8 cellular contexts compared by ENCODE assay signal in the genomic region with DNA sequence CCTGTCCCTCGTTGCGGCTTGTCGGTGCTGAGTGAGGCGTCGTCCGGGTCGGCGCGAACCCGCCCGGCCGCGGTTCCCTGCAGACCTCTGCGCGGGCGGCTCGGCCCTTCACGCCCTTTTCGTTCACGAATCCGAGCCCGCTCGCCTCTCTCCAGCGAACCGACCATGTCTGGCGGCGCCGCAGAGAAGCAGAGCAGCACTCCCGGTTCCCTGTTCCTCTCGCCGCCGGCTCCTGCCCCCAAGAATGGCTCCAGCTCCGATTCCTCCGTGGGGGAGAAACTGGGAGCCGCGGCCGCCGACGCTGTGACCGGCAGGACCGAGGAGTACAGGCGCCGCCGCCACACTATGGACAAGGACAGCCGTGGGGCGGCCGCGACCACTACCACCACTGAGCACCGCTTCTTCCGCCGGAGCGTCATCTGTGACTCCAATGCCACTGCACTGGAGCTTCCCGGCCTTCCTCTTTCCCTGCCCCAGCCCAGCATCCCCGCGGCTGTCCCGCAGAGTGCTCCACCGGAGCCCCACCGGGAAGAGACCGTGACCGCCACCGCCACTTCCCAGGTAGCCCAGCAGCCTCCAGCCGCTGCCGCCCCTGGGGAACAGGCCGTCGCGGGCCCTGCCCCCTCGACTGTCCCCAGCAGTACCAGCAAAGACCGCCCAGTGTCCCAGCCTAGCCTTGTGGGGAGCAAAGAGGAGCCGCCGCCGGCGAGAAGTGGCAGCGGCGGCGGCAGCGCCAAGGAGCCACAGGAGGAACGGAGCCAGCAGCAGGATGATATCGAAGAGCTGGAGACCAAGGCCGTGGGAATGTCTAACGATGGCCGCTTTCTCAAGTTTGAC. TPM values are rescaled to one million over a fixed set of nuclear protein-coding genes. Genes with fewer than 3 reads are reported as not detected.
DNase-seq lines count a peak whose midpoint lies in the region; TF ChIP-seq lines count a peak whose summit lies in the region.

No MANE protein-coding gene starts in this region.

- H3K4me1 ChIP-seq in liver (ENCODE audit: control insufficient read depth in 4 of 4, insufficient read depth in 4 of 4, low read length in 3 of 4), result peaks cover 2 to 45% (median 23%) of the 10 kb centered on the region in 4 donors

- H3K27ac ChIP-seq in liver (ENCODE audit: low read depth in 1 of 2, low read length in 2 of 2), result peak overlapping the region; percentile 93 to 97

- no peaks in the 10 kb centered on the region for H3K9me3 ChIP-seq in liver (ENCODE audit: control insufficient read depth in 4 of 4, low read length in 3 of 4)

- H3K4me3 ChIP-seq in WI38 (ENCODE audit: low read depth, low read length) (peak overlapping the region; percentile 83), liver (ENCODE audit: low read depth in 1 of 3, low read length in 3 of 3) (peak overlapping the region; percentile 74 to 100 (median 83))

- H3K4me1 Mint-ChIP-seq in chondrocyte (ENCODE audit: low read depth), result peaks cover 33% of the 10 kb centered on the region

- no peaks in the 10 kb centered on the region for H3K36me3 ChIP-seq in liver (ENCODE audit: control insufficient read depth in 4 of 4, insufficient read depth in 3 of 4, low read depth in 1 of 4, low read length in 3 of 4)

- H3K9ac ChIP-seq in liver (ENCODE audit: low read depth in 1 of 2, low read length in 2 of 2), result peak overlapping the region; percentile 66 to 75

- no peaks in the 10 kb centered on the region for H3K27me3 Mint-ChIP-seq in chondrocyte (ENCODE audit: low read depth)

- H3K36me3 Mint-ChIP-seq in chondrocyte (ENCODE audit: low read depth), result no peaks in the 10 kb centered on the region

- TF ChIP-seq RAD21 in liver (IDR thresholded peaks at IDR 0.05), result peak in 1 of 2 donors; percentile 39

- H3K27ac Mint-ChIP-seq in chondrocyte (ENCODE audit: unreplicated experiment), result peak overlapping the region; percentile 91

- DNase-seq in activated T-cell treated with anti-CD3 and anti-CD28 coated beads for 1 hour (ENCODE audit: low read depth), result peak; percentile 20
- no peak for DNase-seq in activated T-cell treated with anti-CD3 and anti-CD28 coated beads for 4 hours
- peak; percentile 47 for DNase-seq in HK-2 (ENCODE audit: unreplicated experiment)
- DNase-seq in chondrocyte (ENCODE audit: low spot score), result no peak
- peak; percentile 30 to 39 for DNase-seq in stimulated activated CD4-positive, alpha-beta T cell treated with anti-CD3 and anti-CD28 coated beads, Interleukin-4, amount 100 ng/mL, for 4 hours
- DNase-seq in NCI-H69 (lab: John Stamatoyannopoulos, UW), result no peak

- H3K27me3 ChIP-seq in liver (ENCODE audit: control insufficient read depth in 4 of 4, insufficient read depth in 4 of 4, low read length in 3 of 4), result no peaks in the 10 kb centered on the region

- peak overlapping the region; percentile 89 for H3K4me3 Mint-ChIP-seq in chondrocyte (ENCODE audit: unreplicated experiment)

- WGBS in liver, result under 1% methylated on average over 81 of the region's 81 CpGs

- no peaks in the 10 kb centered on the region for H3K9me3 Mint-ChIP-seq in chondrocyte (ENCODE audit: low read depth)

- TF ChIP-seq CTCF in WI38 (IDR thresholded peaks at IDR 0.05; ENCODE audit: low read depth, low read length) (0 out of 2 replicates have a peak, but pooled peaks have one; percentile 16), chondrocyte (IDR thresholded peaks at IDR 0.05) (no peak), liver (IDR thresholded peaks at IDR 0.05; ENCODE audit: low read depth, low read length, missing input control) (peak; percentile 28)

TF ChIP-seq in liver, 16 proteins besides CTCF, POLR2A, EP300 and RAD21:
- TF ChIP-seq YY1 (IDR thresholded peaks at IDR 0.05) (no peak), RXRA (IDR thresholded peaks at IDR 0.05) (no peak), SP1 (IDR thresholded peaks at IDR 0.05) (no peak)
- TF ChIP-seq, protein P1, sequence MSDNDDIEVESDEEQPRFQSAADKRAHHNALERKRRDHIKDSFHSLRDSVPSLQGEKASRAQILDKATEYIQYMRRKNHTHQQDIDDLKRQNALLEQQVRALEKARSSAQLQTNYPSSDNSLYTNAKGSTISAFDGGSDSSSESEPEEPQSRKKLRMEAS (IDR thresholded peaks at IDR 0.05), result no peak
- TF ChIP-seq, protein P2, sequence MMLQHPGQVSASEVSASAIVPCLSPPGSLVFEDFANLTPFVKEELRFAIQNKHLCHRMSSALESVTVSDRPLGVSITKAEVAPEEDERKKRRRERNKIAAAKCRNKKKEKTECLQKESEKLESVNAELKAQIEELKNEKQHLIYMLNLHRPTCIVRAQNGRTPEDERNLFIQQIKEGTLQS (IDR thresholded peaks at IDR 0.05), result no peak
TF ChIP-seq in liver: peak in this region for 0.

RNA-seq across cellular contexts. Expression of a gene that starts 1.2 kb away (rescaled TPM):
- 163 to 274 TPM (median 172 TPM) in 3 replicates for total RNA-seq in chondrocyte
- 100 to 1,000 TPM in 1 of 2 donors, 10 to 100 TPM in 1; 78.9 to 299 TPM for total RNA-seq in liver
- polyA plus RNA-seq in liver, result 10 to 100 TPM; 22.4 to 28.7 TPM

Comparison
In these comparisons a context has a peak if more than half of its experiments do, and no peak if none do; other contexts are left out.
1. DNase-seq: peak in activated T-cell treated with anti-CD3 and anti-CD28 coated beads for 1 hour (single experiment), HK-2 (single experiment) and stimulated activated CD4-positive, alpha-beta T cell treated with anti-CD3 and anti-CD28 coated beads, Interleukin-4, amount 100 ng/mL, for 4 hours (2 of 2); none in activated T-cell treated with anti-CD3 and anti-CD28 coated beads for 4 hours (single experiment), chondrocyte (single experiment) and NCI-H69 (single experiment).